ENCODE assay signal across 31 cellular contexts in genomic region chr10:131625041-131625440, GRCh38.
"Had no signal": no experiment of that assay in that cellular context is flagged by ENCODE, and none has a peak within 500 bp of the region (broad histone marks: within the 10 kb centered on the region; RNA-seq: fewer than 3 reads in every experiment).

No MANE protein-coding gene starts in this region.

- H3K4me1 Mint-ChIP-seq: activated CD4-positive, alpha-beta T cell treated with anti-CD3 and anti-CD28 coated beads, Interleukin-2, amount 10 ng/mL, durations not matched to agents 7 days and 5 days; activated CD8-positive, alpha-beta memory T cell treated with anti-CD3 and anti-CD28 coated beads, Interleukin-2, amount 10 ng/mL, durations not matched to agents 7 days and 5 days; activated naive CD4-positive, alpha-beta T cell treated with anti-CD3 and anti-CD28 coated beads, Interleukin-2, amount 50 U/mL, for 24 hours; activated naive CD8-positive, alpha-beta T cell treated with anti-CD3 and anti-CD28 coated beads, Interleukin-2, amount 50 U/mL, for 24 hours; naive B cell had no signal

- H3K27me3 Mint-ChIP-seq: activated CD4-positive, alpha-beta T cell treated with anti-CD3 and anti-CD28 coated beads, Interleukin-2, amount 10 ng/mL, durations not matched to agents 7 days and 5 days; activated CD8-positive, alpha-beta memory T cell treated with anti-CD3 and anti-CD28 coated beads, Interleukin-2, amount 10 ng/mL, durations not matched to agents 7 days and 5 days; activated naive CD4-positive, alpha-beta T cell treated with anti-CD3 and anti-CD28 coated beads, Interleukin-2, amount 50 U/mL, for 24 hours; activated naive CD8-positive, alpha-beta T cell treated with anti-CD3 and anti-CD28 coated beads, Interleukin-2, amount 50 U/mL, for 24 hours; stimulated activated naive CD8-positive, alpha-beta T cell treated with anti-CD3 and anti-CD28 coated beads, Interleukin-15, Interleukin-2, amounts not matched to agents 100 ng/mL and 50 ng/mL, for 24 hours had no signal

- H3K4me3 ChIP-seq: body of pancreas, esophagus squamous epithelium, heart right ventricle, left ventricle myocardium inferior, right atrium auricular region, smooth muscle cell, thyroid gland, upper lobe of left lung had no signal

- DNase-seq: activated CD4-positive, alpha-beta T cell treated with anti-CD3 and anti-CD28 coated beads, Interleukin-2, amount 10 ng/mL, durations not matched to agents 7 days and 5 days; activated CD8-positive, alpha-beta memory T cell treated with anti-CD3 and anti-CD28 coated beads, Interleukin-2, amount 10 ng/mL, durations not matched to agents 7 days and 5 days; activated CD8-positive, alpha-beta T cell treated with anti-CD3 and anti-CD28 coated beads, Interleukin-2, amount 10 ng/mL, durations not matched to agents 7 days and 5 days; activated naive CD8-positive, alpha-beta T cell treated with anti-CD3 and anti-CD28 coated beads, Interleukin-2, amount 50 U/mL, for 24 hours; activated T-cell treated with anti-CD3 and anti-CD28 coated beads, Interleukin-2, amount 50 U/mL, for 48 hours; body of pancreas; dermis blood vessel endothelial cell; effector CD4-positive, alpha-beta T cell; esophagus squamous epithelium; foreskin melanocyte; heart right ventricle; left ventricle myocardium inferior; naive B cell; nephron progenitor cell; stimulated activated CD4-positive, alpha-beta T cell treated with anti-CD3 and anti-CD28 coated beads, Interleukin-15, amount 100 ng/mL, for 24 hours; substantia nigra; SW 1271; T-helper 9 cell; thyroid gland; WERI-Rb-1 had no signal

- H3K27ac ChIP-seq: body of pancreas, esophagus squamous epithelium, heart right ventricle, left ventricle myocardium inferior, parathyroid adenoma, right atrium auricular region, thyroid gland, upper lobe of left lung, WERI-Rb-1 had no signal

- ATAC-seq: activated CD4-positive, CD25-positive, alpha-beta regulatory T cell treated with anti-CD3 and anti-CD28 coated beads, Interleukin-2, amount 50 U/mL, for 24 hours; activated CD8-positive, alpha-beta memory T cell treated with anti-CD3 and anti-CD28 coated beads, Interleukin-2, amount 10 ng/mL, durations not matched to agents 7 days and 5 days; activated CD8-positive, alpha-beta T cell treated with anti-CD3 and anti-CD28 coated beads, Interleukin-2, amount 10 ng/mL, durations not matched to agents 7 days and 5 days; activated naive CD8-positive, alpha-beta T cell treated with anti-CD3 and anti-CD28 coated beads, Interleukin-2, amount 50 U/mL, for 24 hours; body of pancreas; heart right ventricle had no signal

- H3K9me3 Mint-ChIP-seq: activated CD4-positive, alpha-beta T cell treated with anti-CD3 and anti-CD28 coated beads, Interleukin-2, amount 10 ng/mL, durations not matched to agents 7 days and 5 days; activated T-helper 2 cell treated with anti-CD3 and anti-CD28 coated beads, Interferon-gamma antibody, Interleukin-2, Interleukin-4, amounts not matched to agents 10 μg/mL and 5 μg/mL and 100 μg/mL, durations not matched to agents 14 hours and 24 hours and 36 hours; T-helper 1 cell treated with Interleukin-12 subunit alpha and Interleukin-12 subunit beta and Interleukin-4 antibody, amounts not matched to agents 30 μg/mL and 1 μg/mL, for 36 hours had no signal

- H3K4me1 ChIP-seq: body of pancreas, esophagus squamous epithelium, heart right ventricle, left ventricle myocardium inferior, parathyroid adenoma, right atrium auricular region, thyroid gland, upper lobe of left lung had no signal

- H3K36me3 ChIP-seq: esophagus squamous epithelium, heart right ventricle, left ventricle myocardium inferior, right atrium auricular region, thyroid gland, upper lobe of left lung, WERI-Rb-1 had no signal

- H3K27ac Mint-ChIP-seq: activated CD4-positive, alpha-beta T cell treated with anti-CD3 and anti-CD28 coated beads, Interleukin-2, amount 10 ng/mL, durations not matched to agents 7 days and 5 days; activated CD8-positive, alpha-beta memory T cell treated with anti-CD3 and anti-CD28 coated beads, Interleukin-2, amount 10 ng/mL, durations not matched to agents 7 days and 5 days; activated CD8-positive, alpha-beta T cell treated with anti-CD3 and anti-CD28 coated beads, Interleukin-2, amount 10 ng/mL, durations not matched to agents 7 days and 5 days; activated naive CD4-positive, alpha-beta T cell treated with anti-CD3 and anti-CD28 coated beads, Interleukin-2, amount 50 U/mL, for 24 hours; activated naive CD8-positive, alpha-beta T cell treated with anti-CD3 and anti-CD28 coated beads, Interleukin-2, amount 50 U/mL, for 24 hours; activated T-helper 2 cell treated with anti-CD3 and anti-CD28 coated beads, Interferon-gamma antibody, Interleukin-2, Interleukin-4, amounts not matched to agents 10 μg/mL and 5 μg/mL and 100 μg/mL, durations not matched to agents 14 hours and 24 hours and 36 hours; naive B cell; nephron progenitor cell; stimulated activated naive CD8-positive, alpha-beta T cell treated with anti-CD3 and anti-CD28 coated beads, Interleukin-15, Interleukin-2, amounts not matched to agents 100 ng/mL and 50 ng/mL, for 24 hours; T-helper 1 cell treated with Interleukin-12 subunit alpha and Interleukin-12 subunit beta and Interleukin-4 antibody, amounts not matched to agents 30 μg/mL and 1 μg/mL, for 36 hours had no signal

- H3K27me3 ChIP-seq: body of pancreas, esophagus squamous epithelium, right atrium auricular region, thyroid gland, upper lobe of left lung had no signal

- FAIRE-seq: colon, TTC549 had no signal

- H3K4me3 Mint-ChIP-seq: activated CD4-positive, alpha-beta T cell treated with anti-CD3 and anti-CD28 coated beads, Interleukin-2, amount 10 ng/mL, durations not matched to agents 7 days and 5 days; activated CD8-positive, alpha-beta memory T cell treated with anti-CD3 and anti-CD28 coated beads, Interleukin-2, amount 10 ng/mL, durations not matched to agents 7 days and 5 days; activated CD8-positive, alpha-beta T cell treated with anti-CD3 and anti-CD28 coated beads, Interleukin-2, amount 10 ng/mL, durations not matched to agents 7 days and 5 days; activated naive CD4-positive, alpha-beta T cell treated with anti-CD3 and anti-CD28 coated beads, Interleukin-2, amount 50 U/mL, for 24 hours; activated naive CD8-positive, alpha-beta T cell treated with anti-CD3 and anti-CD28 coated beads, Interleukin-2, amount 50 U/mL, for 24 hours; naive B cell; nephron progenitor cell; stimulated activated naive CD8-positive, alpha-beta T cell treated with anti-CD3 and anti-CD28 coated beads, Interleukin-15, Interleukin-2, amounts not matched to agents 100 ng/mL and 50 ng/mL, for 24 hours; T-helper 1 cell treated with Interleukin-12 subunit alpha and Interleukin-12 subunit beta and Interleukin-4 antibody, amounts not matched to agents 30 μg/mL and 1 μg/mL, for 36 hours had no signal

- H3K9me3 ChIP-seq: body of pancreas, esophagus squamous epithelium, thyroid gland, upper lobe of left lung had no signal
